8 cellular contexts compared by ENCODE assay signal in genomic region chr16:49095539-49095938, GRCh38.
"Had no signal": no experiment of that assay in that cellular context is flagged by ENCODE, and none has a peak within 500 bp of the region (broad histone marks: within the 10 kb centered on the region; RNA-seq: fewer than 3 reads in every experiment).

No MANE protein-coding gene starts in this region.

- H3K27ac ChIP-seq: HL-60, KMS-11 had no signal

- H3K9ac ChIP-seq: KMS-11 had no signal

- ATAC-seq: HepG2 had no signal

- FAIRE-seq: H54, HepG2 had no signal

- DNase-seq: GOT3, H9, HCEC 1CT, KBM-7 had no signal

- H3K4me2 ChIP-seq: KMS-11 had no signal
